In genomic region chr19:3500429-3501101, GRCh38 we compare ENCODE assay signal across 8 cellular contexts. TPM values are rescaled to one million over a fixed set of nuclear protein-coding genes. Genes with fewer than 3 reads are reported as not detected.
DNase-seq lines count a peak whose midpoint lies in the region; ATAC-seq, FAIRE-seq and TF ChIP-seq lines count a peak whose summit lies in the region.

DOHH (minus strand) TSS chr19:3500674; CDS start chr19:3496814, 3,860 bp downstream.

- peak within 1 kb of the TSS; percentile 73 to 78 for H3K4me3 ChIP-seq in prostate gland

- no peaks in the 10 kb centered on the region for H3K27me3 ChIP-seq in prostate gland (replicated peaks; ENCODE audit: insufficient read depth)

- in situ Hi-C loops in GM13977 (cut with MboI; ENCODE audit: low pct_unique_long_range_greater_than_20kb, low sequenced_read_pairs, unreplicated experiment), result no loop called here

- under 1% methylated on average over 40 of the region's 52 CpGs for WGBS in prostate gland

- peak within 1 kb of the TSS; percentile 94 for H3K27ac Mint-ChIP-seq in T-helper 17 cell

- H3K36me3 ChIP-seq in prostate gland, result peaks cover 0 to 4% of the 10 kb centered on the region in 2 donors

- peak; percentile 47 for TF ChIP-seq POLR2A in prostate gland (IDR thresholded peaks at IDR 0.05)

- H3K27ac ChIP-seq in prostate gland, result peak within 1 kb of the TSS; percentile 80 to 88

- H3K27me3 Mint-ChIP-seq in T-helper 17 cell, result no peaks in the 10 kb centered on the region

- H3K4me1 Mint-ChIP-seq in T-helper 17 cell, result peaks cover 27% of the 10 kb centered on the region

- DNase-seq in GM13977 (ENCODE audit: low spot score) (peak; percentile 97), NCI-H1694 treated with DMSO at 0.1 percent for 48 hours (lab: John Stamatoyannopoulos, UW) (peak; percentile 93), T-helper 17 cell (peak; percentile 77 to 88 (median 86)), amygdala (lab: John Stamatoyannopoulos, UW) (peak; percentile 66 to 99 (median 92)), left ventricle myocardium superior (peak; percentile 96), prostate gland (ENCODE audit: low spot score) (peak; percentile 92), urothelium cell line (ENCODE audit: low spot score) (peak; percentile 93)

- peak within 1 kb of the TSS; percentile 93 for H3K4me3 Mint-ChIP-seq in T-helper 17 cell

- no peaks in the 10 kb centered on the region for H3K36me3 Mint-ChIP-seq in T-helper 17 cell (ENCODE audit: low read depth)

- peak; percentile 95 for FAIRE-seq in urothelium cell line (lab: Jason Lieb, UNC)

- H3K4me1 ChIP-seq in prostate gland (replicated peaks), result peaks cover 5% of the 10 kb centered on the region

- ATAC-seq in HG02884 (IDR thresholded peaks at IDR 0.05; ENCODE audit: unreplicated experiment) (peak; percentile 71), T-helper 17 cell (peak; percentile 91), left ventricle myocardium superior (peak; percentile 94)

- H3K9me3 ChIP-seq in T-helper 17 cell (ENCODE audit: control insufficient read depth, low read length, poor library complexity, severe bottlenecking) (no peaks in the 10 kb centered on the region), prostate gland (no peaks in the 10 kb centered on the region)

- intact Hi-C loops in left ventricle myocardium superior (cut with micrococcal nuclease), result no loop called here
- intact Hi-C loops in prostate gland (cut with DNase I), result loop anchor here (10.0 kb wide), 1 partner anchor 74 kb away; the partner anchor contains the start of gene HMG20B

- TF ChIP-seq CTCF in GM13977 (IDR thresholded peaks at IDR 0.05; ENCODE audit: extremely low read depth, insufficient read depth, missing control alignments) (no peak), prostate gland (IDR thresholded peaks at IDR 0.05) (no peak)

RNA-seq across cellular contexts. Expression of gene DOHH, which starts in this region (rescaled TPM):
- 1 to 10 TPM; 4.1 to 5.2 TPM for total RNA-seq in T-helper 17 cell
- total RNA-seq in left ventricle myocardium superior, result 11.0 TPM
- total RNA-seq in prostate gland, result 10 to 100 TPM; 26.1 to 26.9 TPM

Comparison
In these comparisons a context has a peak if more than half of its experiments do, and no peak if none do; other contexts are left out.
1. Peak in every context shown above with its lines: DNase-seq, ATAC-seq, H3K4me3 ChIP-seq and H3K27ac ChIP-seq.